Comparison of ENCODE assay signal across 24 cellular contexts in the genomic region with DNA sequence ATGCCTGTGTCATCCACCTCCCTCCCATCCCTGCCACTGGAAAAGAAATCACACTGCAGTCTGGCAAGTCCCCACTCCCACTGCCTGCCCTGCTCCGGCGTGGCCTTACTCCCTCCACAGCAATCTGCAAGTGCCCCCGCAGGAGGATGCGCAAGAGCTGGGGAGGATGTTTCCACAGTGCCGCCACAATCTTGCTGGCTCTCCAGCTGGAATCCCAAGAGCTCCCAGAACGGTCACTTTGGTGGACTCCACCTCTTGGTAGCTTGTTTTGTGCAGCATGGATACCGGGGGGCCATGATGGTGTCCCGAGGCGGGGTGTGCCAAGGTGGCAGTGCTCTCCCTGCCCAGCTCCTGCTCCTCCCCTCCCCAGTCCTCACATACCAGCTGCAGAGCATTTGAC.
A peak's percentile ranks its signal among the peaks of the same experiment; 100 is the strongest.
DNase-seq lines count a peak whose midpoint lies in the region; ATAC-seq and TF ChIP-seq lines count a peak whose summit lies in the region.
"Had no signal": no experiment of that assay in that cellular context is flagged by ENCODE, and none has a peak within 500 bp of the region (broad histone marks: within the 10 kb centered on the region; RNA-seq: fewer than 3 reads in every experiment).

No MANE protein-coding gene starts in this region.

- no peaks in the 10 kb centered on the region for H3K36me3 ChIP-seq in BLaER1

- no peak overlapping the region for H3K4me3 ChIP-seq in BLaER1
- H3K4me3 ChIP-seq: A549, K562, PC-9 had no signal

- H3K4me1 Mint-ChIP-seq in naive B cell, result peaks cover 83 to 97% (median 85%) of the 10 kb centered on the region in 3 donors
- peaks cover 90% of the 10 kb centered on the region for H3K4me1 Mint-ChIP-seq in stimulated activated memory B cell treated with anti-CD40 and anti-IgM and Interleukin-4, amounts not matched to agents 10 μg/mL and 1 μg/mL and 100 μg/mL, for 72 hours
- H3K4me1 Mint-ChIP-seq in activated CD8-positive, alpha-beta T cell treated with anti-CD3 and anti-CD28 coated beads, Interleukin-2, amount 10 ng/mL, durations not matched to agents 7 days and 5 days (ENCODE audit: low read depth), result no peaks in the 10 kb centered on the region

- no peaks in the 10 kb centered on the region for H3K9me3 Mint-ChIP-seq in naive B cell
- H3K9me3 Mint-ChIP-seq in stimulated activated memory B cell treated with anti-CD40 and anti-IgM and Interleukin-4, amounts not matched to agents 10 μg/mL and 1 μg/mL and 100 μg/mL, for 72 hours, result no peaks in the 10 kb centered on the region
- no peaks in the 10 kb centered on the region for H3K9me3 Mint-ChIP-seq in activated CD8-positive, alpha-beta T cell treated with anti-CD3 and anti-CD28 coated beads, Interleukin-2, amount 10 ng/mL, durations not matched to agents 7 days and 5 days (ENCODE audit: insufficient read depth)

- peaks cover 100% of the 10 kb centered on the region for H4K20me1 ChIP-seq in BLaER1

- no peaks in the 10 kb centered on the region for H3K27me3 Mint-ChIP-seq in naive B cell
- no peaks in the 10 kb centered on the region for H3K27me3 Mint-ChIP-seq in stimulated activated memory B cell treated with anti-CD40 and anti-IgM and Interleukin-4, amounts not matched to agents 10 μg/mL and 1 μg/mL and 100 μg/mL, for 72 hours
- no peaks in the 10 kb centered on the region for H3K27me3 Mint-ChIP-seq in activated CD8-positive, alpha-beta T cell treated with anti-CD3 and anti-CD28 coated beads, Interleukin-2, amount 10 ng/mL, durations not matched to agents 7 days and 5 days (ENCODE audit: low read depth)
- H3K27me3 Mint-ChIP-seq: CD8-positive, alpha-beta memory T cell had no signal

- H3K4me2 ChIP-seq in BLaER1, result peak overlapping the region; percentile 98
- H3K4me2 ChIP-seq: A549, PC-9 had no signal

- peaks cover 0 to 5% of the 10 kb centered on the region in 2 donors for H3K36me3 Mint-ChIP-seq in naive B cell
- peaks cover 20% of the 10 kb centered on the region for H3K36me3 Mint-ChIP-seq in stimulated activated memory B cell treated with anti-CD40 and anti-IgM and Interleukin-4, amounts not matched to agents 10 μg/mL and 1 μg/mL and 100 μg/mL, for 72 hours
- no peaks in the 10 kb centered on the region for H3K36me3 Mint-ChIP-seq in activated CD8-positive, alpha-beta T cell treated with anti-CD3 and anti-CD28 coated beads, Interleukin-2, amount 10 ng/mL, durations not matched to agents 7 days and 5 days (ENCODE audit: low read depth)
- H3K36me3 Mint-ChIP-seq: CD14-positive monocyte had no signal

- H3K4me1 ChIP-seq in BLaER1, result peaks cover 85% of the 10 kb centered on the region

- CTCF ChIA-PET in RWPE1 (lab: Yijun Ruan, JAX), result no interaction called here
- CTCF ChIA-PET in activated CD8-positive, alpha-beta T cell treated with anti-CD3 and anti-CD28 coated beads, Interleukin-2, amount 10 ng/mL, durations not matched to agents 7 days and 5 days (lab: Charles Lee), result interaction anchor here (1.2 to 1.4 kb wide), 2 partner anchors 10 to 118 kb away, joined by 3 read pairs; no protein-coding TSS in a partner anchor

- H3K9me3 ChIP-seq in BLaER1, result no peaks in the 10 kb centered on the region
- H3K9me3 ChIP-seq: A549 had no signal

- H3K27me3 ChIP-seq in BLaER1, result no peaks in the 10 kb centered on the region

- H3K27ac ChIP-seq in BLaER1 (peak overlapping the region; percentile 82), RWPE1 (peak overlapping the region; percentile 27; the same call in 1 of the 2 replicates)
- H3K27ac ChIP-seq: PC-9 had no signal

- peak overlapping the region in 2 of 8 donors; percentile 56 to 62 for H3K4me3 Mint-ChIP-seq in naive B cell
- H3K4me3 Mint-ChIP-seq in stimulated activated memory B cell treated with anti-CD40 and anti-IgM and Interleukin-4, amounts not matched to agents 10 μg/mL and 1 μg/mL and 100 μg/mL, for 72 hours, result no peak overlapping the region
- no peak overlapping the region for H3K4me3 Mint-ChIP-seq in activated CD8-positive, alpha-beta T cell treated with anti-CD3 and anti-CD28 coated beads, Interleukin-2, amount 10 ng/mL, durations not matched to agents 7 days and 5 days
- H3K4me3 Mint-ChIP-seq: CD14-positive monocyte; CD8-positive, alpha-beta memory T cell had no signal

- no peak overlapping the region for H3K9ac ChIP-seq in BLaER1

- TF ChIP-seq CTCF in RWPE1 (conservative IDR thresholded peaks at IDR 0.05; ENCODE audit: low read depth), result no peak

- DNase-seq in RWPE1 (ENCODE audit: low spot score), result no peak
- no peak for DNase-seq in naive B cell
- no peak for DNase-seq in HCEC 1CT
- no peak for DNase-seq in HPDE6-E6E7 (ENCODE audit: extremely low spot score)
- no peak for DNase-seq in activated CD8-positive, alpha-beta T cell treated with anti-CD3 and anti-CD28 coated beads, Interleukin-2, amount 10 ng/mL, durations not matched to agents 7 days and 5 days
- DNase-seq: AML-193; DMS 273 treated with DMSO at 0.1 percent for 48 hours; DMS79 treated with DMSO at 0.1 percent for 48 hours; MV-4-11; NCI-H1105; NCI-H146; NCI-H1930; NCI-H446; NCI-H524 treated with DMSO at 0.1 percent for 48 hours; NCI-H82; NK-92 treated with Interleukin-12 subunit alpha and Interleukin-12 subunit beta, amount 100 ng/mL, for 24 hours; PC-9; SHP77 had no signal

- peak overlapping the region; percentile 33 to 88 (median 67) for H3K27ac Mint-ChIP-seq in naive B cell
- peak overlapping the region; percentile 68 for H3K27ac Mint-ChIP-seq in stimulated activated memory B cell treated with anti-CD40 and anti-IgM and Interleukin-4, amounts not matched to agents 10 μg/mL and 1 μg/mL and 100 μg/mL, for 72 hours
- no peak overlapping the region for H3K27ac Mint-ChIP-seq in activated CD8-positive, alpha-beta T cell treated with anti-CD3 and anti-CD28 coated beads, Interleukin-2, amount 10 ng/mL, durations not matched to agents 7 days and 5 days
- H3K27ac Mint-ChIP-seq: CD14-positive monocyte; CD8-positive, alpha-beta memory T cell had no signal

- POLR2A ChIA-PET in RWPE1 (lab: Yijun Ruan, JAX; ENCODE audit: low non-redundant PET), result no interaction called here
- POLR2A ChIA-PET in activated CD8-positive, alpha-beta T cell treated with anti-CD3 and anti-CD28 coated beads, Interleukin-2, amount 10 ng/mL, durations not matched to agents 7 days and 5 days (lab: Charles Lee), result no interaction called here

- no peak for ATAC-seq in naive B cell (ENCODE audit: low read depth in 2 of 2)
- ATAC-seq in stimulated activated memory B cell treated with anti-CD40 and anti-IgM and Interleukin-4, amounts not matched to agents 10 μg/mL and 1 μg/mL and 100 μg/mL, for 72 hours, result no peak
- no peak for ATAC-seq in activated CD8-positive, alpha-beta T cell treated with anti-CD3 and anti-CD28 coated beads, Interleukin-2, amount 10 ng/mL, durations not matched to agents 7 days and 5 days
- ATAC-seq: A549, K562 had no signal
